Comparison of ENCODE assay signal across 24 cellular contexts in the genomic region with DNA sequence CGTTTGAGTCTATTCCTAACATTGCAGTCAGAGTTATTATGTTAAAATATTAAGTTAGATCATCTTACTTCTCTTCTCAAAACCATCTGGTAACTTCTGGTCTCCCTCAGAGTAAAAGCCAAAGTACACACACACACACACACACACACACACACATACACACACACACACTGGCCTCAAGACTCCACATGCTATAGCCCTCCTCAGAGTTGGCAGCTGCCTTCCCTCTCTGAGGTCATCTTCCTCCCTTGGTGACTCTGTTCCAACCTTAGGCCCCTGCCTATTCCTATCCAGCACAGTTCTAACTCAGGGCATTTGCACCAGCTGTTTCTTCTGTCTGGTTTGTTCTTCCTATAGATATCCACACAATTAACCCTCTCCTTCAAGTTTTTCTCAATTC.
DNase-seq lines count a peak whose midpoint lies in the region; ATAC-seq and TF ChIP-seq lines count a peak whose summit lies in the region.
"Had no signal": no experiment of that assay in that cellular context is flagged by ENCODE, and none has a peak within 500 bp of the region (broad histone marks: within the 10 kb centered on the region; RNA-seq: fewer than 3 reads in every experiment).

No MANE protein-coding gene starts in this region.

- WGBS in heart left ventricle, 4 donors: 44 to 66% (median 61%) methylated on average over 1 of the region's 1 CpG

- no peaks in the 10 kb centered on the region for H3K36me3 Mint-ChIP-seq in chondrocyte (ENCODE audit: low read depth)
- no peaks in the 10 kb centered on the region for H3K36me3 Mint-ChIP-seq in stimulated activated memory B cell treated with anti-CD40 and anti-IgM and Interleukin-4, amounts not matched to agents 10 μg/mL and 1 μg/mL and 100 μg/mL, for 72 hours

- H3K27ac Mint-ChIP-seq in chondrocyte (ENCODE audit: unreplicated experiment): peak overlapping the region; percentile 29
- no peak overlapping the region for H3K27ac Mint-ChIP-seq in stimulated activated memory B cell treated with anti-CD40 and anti-IgM and Interleukin-4, amounts not matched to agents 10 μg/mL and 1 μg/mL and 100 μg/mL, for 72 hours
- H3K27ac Mint-ChIP-seq: T-helper 1 cell treated with Interleukin-12 subunit alpha and Interleukin-12 subunit beta and Interleukin-4 antibody, amounts not matched to agents 30 μg/mL and 1 μg/mL, for 36 hours had no signal

- intact Hi-C loops in heart left ventricle (cut with DNase I) (no loop called here), Right ventricle myocardium superior (cut with DNase I) (no loop called here)

- no peaks in the 10 kb centered on the region for H3K9me3 ChIP-seq in heart left ventricle
- H3K9me3 ChIP-seq: suprapubic skin had no signal

- H3K9me3 Mint-ChIP-seq in chondrocyte (ENCODE audit: low read depth): peaks cover 4% of the 10 kb centered on the region
- no peaks in the 10 kb centered on the region for H3K9me3 Mint-ChIP-seq in stimulated activated memory B cell treated with anti-CD40 and anti-IgM and Interleukin-4, amounts not matched to agents 10 μg/mL and 1 μg/mL and 100 μg/mL, for 72 hours
- H3K9me3 Mint-ChIP-seq: activated T-cell treated with anti-CD3 and anti-CD28 coated beads, Interleukin-2, amount 50 U/mL, for 4 hours; T-helper 1 cell treated with Interleukin-12 subunit alpha and Interleukin-12 subunit beta and Interleukin-4 antibody, amounts not matched to agents 30 μg/mL and 1 μg/mL, for 36 hours had no signal

- TF ChIP-seq POLR2A in heart left ventricle (IDR thresholded peaks at IDR 0.05): no peak

- H3K4me1 ChIP-seq in heart left ventricle: peaks cover 0 to 3% (median 0%) of the 10 kb centered on the region in 12 donors
- H3K4me1 ChIP-seq: suprapubic skin had no signal

- no peaks in the 10 kb centered on the region for H3K27me3 Mint-ChIP-seq in chondrocyte (ENCODE audit: low read depth)
- no peaks in the 10 kb centered on the region for H3K27me3 Mint-ChIP-seq in stimulated activated memory B cell treated with anti-CD40 and anti-IgM and Interleukin-4, amounts not matched to agents 10 μg/mL and 1 μg/mL and 100 μg/mL, for 72 hours

- H3K27ac ChIP-seq in heart left ventricle: peak overlapping the region in 1 of 12 donors; percentile 39
- H3K27ac ChIP-seq: SK-N-MC, suprapubic skin had no signal

- no peaks in the 10 kb centered on the region for H3K36me3 ChIP-seq in heart left ventricle
- H3K36me3 ChIP-seq: suprapubic skin had no signal

- TF ChIP-seq CTCF in heart left ventricle (IDR thresholded peaks at IDR 0.05): no peak
- no peak for TF ChIP-seq CTCF in chondrocyte (IDR thresholded peaks at IDR 0.05)
- TF ChIP-seq CTCF in foreskin fibroblast (IDR thresholded peaks at IDR 0.05; ENCODE audit: low read depth, low read length): no peak

- H3K4me3 Mint-ChIP-seq in chondrocyte (ENCODE audit: unreplicated experiment): no peak overlapping the region
- no peak overlapping the region for H3K4me3 Mint-ChIP-seq in stimulated activated memory B cell treated with anti-CD40 and anti-IgM and Interleukin-4, amounts not matched to agents 10 μg/mL and 1 μg/mL and 100 μg/mL, for 72 hours
- H3K4me3 Mint-ChIP-seq: activated T-cell treated with anti-CD3 and anti-CD28 coated beads, Interleukin-2, amount 50 U/mL, for 4 hours; T-helper 1 cell treated with Interleukin-12 subunit alpha and Interleukin-12 subunit beta and Interleukin-4 antibody, amounts not matched to agents 30 μg/mL and 1 μg/mL, for 36 hours had no signal

- DNase-seq in heart left ventricle (peak in 2 of 5 donors; percentile 24 to 26), Right ventricle myocardium superior (no peak), chondrocyte (ENCODE audit: low spot score) (no peak), foreskin fibroblast (peak; percentile 67 to 82), stromal cell of bone marrow (ENCODE audit: low read depth) (peak; percentile 61)
- DNase-seq: activated CD4-positive, alpha-beta T cell treated with anti-CD3 and anti-CD28 coated beads for 48 hours; activated naive CD4-positive, alpha-beta T cell; activated T-cell treated with anti-CD3 and anti-CD28 coated beads, Interleukin-2, amount 50 U/mL, for 4 hours; amniotic stem cell; central memory CD4-positive, alpha-beta T cell; DMS79 treated with DMSO at 0.1 percent for 48 hours; HCEC 1CT; kidney; NCI-H1105; NCI-H1930; NCI-H748 treated with DMSO at 0.1 percent for 48 hours; nucleus accumbens; RPMI8226 had no signal

- H3K27me3 ChIP-seq in heart left ventricle: no peaks in the 10 kb centered on the region
- H3K27me3 ChIP-seq: suprapubic skin had no signal

- H3K4me1 Mint-ChIP-seq in chondrocyte (ENCODE audit: low read depth): peaks cover 33% of the 10 kb centered on the region
- H3K4me1 Mint-ChIP-seq in stimulated activated memory B cell treated with anti-CD40 and anti-IgM and Interleukin-4, amounts not matched to agents 10 μg/mL and 1 μg/mL and 100 μg/mL, for 72 hours: peaks cover 7% of the 10 kb centered on the region

- no peak overlapping the region for H3K4me3 ChIP-seq in heart left ventricle
- no peak overlapping the region for H3K4me3 ChIP-seq in foreskin fibroblast (ENCODE audit: low read depth in 1 of 2, low read length in 2 of 2)
- H3K4me3 ChIP-seq: SK-N-MC, suprapubic skin had no signal

- peak; percentile 54 to 74 (median 68) for ATAC-seq in heart left ventricle
- no peak for ATAC-seq in Right ventricle myocardium superior (ENCODE audit: poor library complexity)
- ATAC-seq in stimulated activated memory B cell treated with anti-CD40 and anti-IgM and Interleukin-4, amounts not matched to agents 10 μg/mL and 1 μg/mL and 100 μg/mL, for 72 hours: no peak
- no peak for ATAC-seq in GM21529 (IDR thresholded peaks at IDR 0.05; ENCODE audit: unreplicated experiment)
- ATAC-seq in GM19395 (IDR thresholded peaks at IDR 0.05; ENCODE audit: unreplicated experiment): no peak
- ATAC-seq: activated T-cell treated with anti-CD3 and anti-CD28 coated beads, Interleukin-2, amount 50 U/mL, for 4 hours had no signal

Comparison
In these comparisons a context has a peak if more than half of its experiments do, and no peak if none do; other contexts are left out.
1. ATAC-seq: peak in heart left ventricle (4 of 4); none in Right ventricle myocardium superior (single experiment), stimulated activated memory B cell treated with anti-CD40 and anti-IgM and Interleukin-4, amounts not matched to agents 10 μg/mL and 1 μg/mL and 100 μg/mL, for 72 hours (single experiment), GM21529 (single experiment) and GM19395 (single experiment).
2. DNase-seq: peak in foreskin fibroblast (2 of 2) and stromal cell of bone marrow (single experiment); none in Right ventricle myocardium superior (single experiment) and chondrocyte (single experiment).